19 cellular contexts compared by ENCODE assay signal in genomic region chr17:4892499-4893221, GRCh38. TPM values are rescaled to one million over a fixed set of nuclear protein-coding genes. Genes with fewer than 3 reads are reported as not detected.
"Had no signal": no experiment of that assay in that cellular context is flagged by ENCODE, and none has a peak within 500 bp of the region (broad histone marks: within the 10 kb centered on the region; RNA-seq: fewer than 3 reads in every experiment).

No MANE protein-coding gene starts in this region.

- ATAC-seq: activated CD8-positive, alpha-beta T cell treated with anti-CD3 and anti-CD28 coated beads for 36 hours; activated T-cell treated with anti-CD3 and anti-CD28 coated beads, Interleukin-2, amount 50 U/mL, for 4 hours; gastrocnemius medialis; heart right ventricle; left lobe of liver; stimulated activated effector memory CD8-positive, alpha-beta T cell treated with anti-CD3 and anti-CD28 coated beads, Interleukin-12 subunit alpha, Interleukin-12 subunit beta, amount 100 ng/mL, for 72 hours; upper lobe of right lung had no signal

- H3K4me3 ChIP-seq: gastrocnemius medialis, heart right ventricle, thoracic aorta, upper lobe of right lung had no signal

- H3K4me1 Mint-ChIP-seq: stimulated activated effector memory CD8-positive, alpha-beta T cell treated with anti-CD3 and anti-CD28 coated beads, Interleukin-12 subunit alpha, Interleukin-12 subunit beta, amount 100 ng/mL, for 72 hours had no signal

- H3K4me3 Mint-ChIP-seq: activated B cell treated with CpG ODN at 0.5 μM for 24 hours; activated CD8-positive, alpha-beta T cell treated with anti-CD3 and anti-CD28 coated beads for 36 hours; activated T-cell treated with anti-CD3 and anti-CD28 coated beads, Interleukin-2, amount 50 U/mL, for 4 hours; naive B cell; stimulated activated effector memory CD8-positive, alpha-beta T cell treated with anti-CD3 and anti-CD28 coated beads, Interleukin-12 subunit alpha, Interleukin-12 subunit beta, amount 100 ng/mL, for 72 hours had no signal

- H3K27ac ChIP-seq: gastrocnemius medialis, heart right ventricle, neutrophil, thoracic aorta, upper lobe of right lung had no signal

- H3K27me3 ChIP-seq: gastrocnemius medialis, heart right ventricle, neutrophil, upper lobe of right lung had no signal

- H3K27me3 Mint-ChIP-seq: activated B cell treated with CpG ODN at 0.5 μM for 24 hours; activated CD8-positive, alpha-beta T cell treated with anti-CD3 and anti-CD28 coated beads for 36 hours had no signal

- H3K27ac Mint-ChIP-seq: activated B cell treated with CpG ODN at 0.5 μM for 24 hours; activated CD8-positive, alpha-beta T cell treated with anti-CD3 and anti-CD28 coated beads for 36 hours; stimulated activated effector memory CD8-positive, alpha-beta T cell treated with anti-CD3 and anti-CD28 coated beads, Interleukin-12 subunit alpha, Interleukin-12 subunit beta, amount 100 ng/mL, for 72 hours had no signal

- H3K9me3 ChIP-seq: gastrocnemius medialis, heart right ventricle, neutrophil, thoracic aorta, upper lobe of right lung had no signal

- H3K9me3 Mint-ChIP-seq: activated B cell treated with CpG ODN at 0.5 μM for 24 hours; activated CD8-positive, alpha-beta T cell treated with anti-CD3 and anti-CD28 coated beads for 36 hours; activated T-cell treated with anti-CD3 and anti-CD28 coated beads, Interleukin-2, amount 50 U/mL, for 4 hours; stimulated activated effector memory CD8-positive, alpha-beta T cell treated with anti-CD3 and anti-CD28 coated beads, Interleukin-12 subunit alpha, Interleukin-12 subunit beta, amount 100 ng/mL, for 72 hours had no signal

- H3K4me1 ChIP-seq: gastrocnemius medialis, heart right ventricle, upper lobe of right lung had no signal

- DNase-seq: activated B cell treated with CpG ODN at 0.5 μM for 24 hours; activated CD4-positive, alpha-beta T cell treated with anti-CD3 and anti-CD28 coated beads for 48 hours; activated CD8-positive, alpha-beta T cell treated with anti-CD3 and anti-CD28 coated beads for 36 hours; activated effector memory CD4-positive, alpha-beta T cell treated with Interleukin-2 at 50 U/mL for 16 hours; activated naive CD4-positive, alpha-beta T cell treated with anti-CD3 and anti-CD28 coated beads, Interleukin-2, amount 50 U/mL, for 16 hours; activated T-cell treated with anti-CD3 and anti-CD28 coated beads, Interleukin-2, amount 50 U/mL, for 4 hours; gastrocnemius medialis; heart right ventricle; mammary epithelial cell; naive B cell; retina; T-helper 2 cell; upper lobe of right lung had no signal

RNA-seq across cellular contexts. Expression of gene GP1BA, which starts 39.4 kb away (rescaled TPM):
- total RNA-seq: activated B cell treated with CpG ODN at 0.5 μM for 24 hours; activated CD8-positive, alpha-beta T cell treated with anti-CD3 and anti-CD28 coated beads for 36 hours; dermis microvascular lymphatic vessel endothelial cell; epithelial cell of proximal tubule; gastrocnemius medialis; left lobe of liver; mammary epithelial cell; thoracic aorta had no signal
- polyA plus RNA-seq: mammary epithelial cell had no signal
